In the genomic region with DNA sequence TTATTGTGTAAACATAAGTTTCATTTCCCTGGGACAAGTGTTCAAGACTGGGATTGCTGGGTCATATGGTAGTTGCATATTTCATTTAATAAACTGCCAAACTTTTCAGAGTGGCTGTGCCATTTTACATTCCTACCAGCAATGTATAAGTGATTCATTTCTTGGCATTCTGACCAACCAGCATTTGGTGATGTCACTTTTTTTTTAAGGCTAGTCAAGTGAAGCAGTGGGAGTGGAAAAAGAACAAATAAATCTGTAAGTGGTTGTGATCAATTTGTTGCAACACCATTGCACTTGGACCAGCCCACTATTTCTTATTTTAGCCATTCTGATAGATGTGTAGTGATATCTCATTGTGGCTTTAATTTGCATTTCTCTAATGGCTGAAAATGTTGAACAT, we compare ENCODE assay signal across 12 cellular contexts. TPM values are rescaled to one million over a fixed set of nuclear protein-coding genes. Genes with fewer than 3 reads are reported as not detected.
DNase-seq lines count a peak whose midpoint lies in the region; TF ChIP-seq lines count a peak whose summit lies in the region.
"Had no signal": no experiment of that assay in that cellular context is flagged by ENCODE, and none has a peak within 500 bp of the region (broad histone marks: within the 10 kb centered on the region; RNA-seq: fewer than 3 reads in every experiment).

No MANE protein-coding gene starts in this region.

- TF ChIP-seq CTCF in smooth muscle cell (IDR thresholded peaks at IDR 0.05; ENCODE audit: borderline replicate concordance, insufficient read depth, poor library complexity, severe bottlenecking), result peak; percentile 16

- H4K20me1 ChIP-seq in smooth muscle cell (ENCODE audit: low read depth), result no peaks in the 10 kb centered on the region

- H3K9me3 ChIP-seq in smooth muscle cell (replicated peaks; ENCODE audit: low read depth), result no peaks in the 10 kb centered on the region
- H3K9me3 ChIP-seq: gastrocnemius medialis, Peyer's patch had no signal

- H3K9ac ChIP-seq in smooth muscle cell (ENCODE audit: low read depth), result no peak overlapping the region

- H3K4me3 ChIP-seq in smooth muscle cell, result no peak overlapping the region
- H3K4me3 ChIP-seq: gastrocnemius medialis, Peyer's patch, skin epidermis had no signal

- no peak overlapping the region for H3K4me2 ChIP-seq in smooth muscle cell

- H3K27me3 ChIP-seq in smooth muscle cell (ENCODE audit: low read depth), result no peaks in the 10 kb centered on the region
- H3K27me3 ChIP-seq: gastrocnemius medialis, Peyer's patch had no signal

- H3K27ac ChIP-seq in smooth muscle cell (ENCODE audit: low read depth), result no peak overlapping the region
- H3K27ac ChIP-seq: gastrocnemius medialis, Peyer's patch, skin epidermis had no signal

- H3F3A ChIP-seq in smooth muscle cell (ENCODE audit: low read depth), result peaks cover 14% of the 10 kb centered on the region

- no peak for TF ChIP-seq POLR2A in erythroblast (IDR thresholded peaks at IDR 0.05; ENCODE audit: low read length)

- H3K36me3 ChIP-seq in smooth muscle cell (ENCODE audit: low read depth), result peaks cover 3% of the 10 kb centered on the region

- DNase-seq in NCI-H2196 (lab: John Stamatoyannopoulos, UW; ENCODE audit: unreplicated experiment) (peak; percentile 30), NCI-H2196 treated with DMSO at 0.1 percent for 48 hours (lab: John Stamatoyannopoulos, UW; ENCODE audit: unreplicated experiment) (no peak), RKO (ENCODE audit: low spot score) (peak; percentile 87), erythroblast (lab: John Stamatoyannopoulos, UW) (peak; percentile 5 to 34), smooth muscle cell (lab: John Stamatoyannopoulos, UW; ENCODE audit: unreplicated experiment) (no peak), HK-2 (ENCODE audit: unreplicated experiment) (no peak), NCI-H774 (lab: John Stamatoyannopoulos, UW) (no peak), cerebellum (ENCODE audit: low spot score) (no peak)
- DNase-seq: gastrocnemius medialis, NCI-H1105 treated with DMSO at 0.1 percent for 48 hours, Peyer's patch had no signal

- no peaks in the 10 kb centered on the region for H3K4me1 ChIP-seq in smooth muscle cell (ENCODE audit: low read depth)

- no peak overlapping the region for H2AFZ ChIP-seq in smooth muscle cell (ENCODE audit: low read depth)

- no peaks in the 10 kb centered on the region for H3K79me2 ChIP-seq in smooth muscle cell (ENCODE audit: low read depth)

RNA-seq across cellular contexts. Expression of gene CHCHD5, which starts 5.1 kb away (rescaled TPM):
- total RNA-seq in smooth muscle cell (11.2 and 14.3 TPM in 2 replicates), cerebellum (7.4 TPM)
- polyA plus RNA-seq in smooth muscle cell, result 56.4 and 67.6 TPM in 2 replicates

RNA-seq across cellular contexts. Expression of gene POLR1B, which starts 37.0 kb away (rescaled TPM):
- total RNA-seq in smooth muscle cell (12.5 and 16.9 TPM in 2 replicates), cerebellum (30.0 TPM)
- polyA plus RNA-seq in smooth muscle cell, result 7.4 and 7.6 TPM in 2 replicates

Comparison
In these comparisons a context has a peak if more than half of its experiments do, and no peak if none do; other contexts are left out.
1. DNase-seq: peak in NCI-H2196 (single experiment), RKO (single experiment) and erythroblast (2 of 2); none in NCI-H2196 treated with DMSO at 0.1 percent for 48 hours (single experiment), smooth muscle cell (single experiment), HK-2 (single experiment), NCI-H774 (single experiment) and cerebellum (single experiment).